ENCODE assay signal across 28 cellular contexts in the genomic region with DNA sequence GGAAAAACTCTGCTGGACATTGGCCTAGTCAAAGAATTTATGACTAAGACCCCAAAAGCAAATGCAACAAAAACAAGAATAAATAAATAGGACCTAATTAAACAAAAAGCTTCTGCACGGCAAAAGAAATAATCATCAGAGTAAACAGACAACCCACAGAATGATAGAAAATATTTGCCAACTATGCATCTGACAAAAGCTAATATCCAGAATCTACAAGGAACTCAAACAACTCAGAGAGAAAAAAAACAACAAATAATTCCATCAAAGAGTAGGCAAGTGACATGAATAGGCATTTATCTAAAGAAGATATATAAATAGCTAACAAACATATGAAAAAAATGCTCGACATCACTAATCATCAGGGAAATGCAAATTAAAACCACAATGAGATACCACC.
"Had no signal": no experiment of that assay in that cellular context is flagged by ENCODE, and none has a peak within 500 bp of the region (broad histone marks: within the 10 kb centered on the region; RNA-seq: fewer than 3 reads in every experiment).

No MANE protein-coding gene starts in this region.

- FAIRE-seq: endometrium, frontal cortex, kidney had no signal

- H3K27ac ChIP-seq: colonic mucosa, epithelial cell of prostate, esophagus squamous epithelium, gastroesophageal sphincter, heart left ventricle, hepatocyte, left lung, lower lobe of right lung had no signal

- H2AFZ ChIP-seq: hepatocyte had no signal

- H3K4me3 ChIP-seq: colonic mucosa, esophagus squamous epithelium, gastroesophageal sphincter, heart left ventricle, hepatocyte, left lung, lower lobe of right lung had no signal

- H3K27me3 Mint-ChIP-seq: dendritic cell treated with granulocyte-macrophage colony-stimulating factor and Interleukin-4, amounts not matched to agents 40 ng/mL and 50 ng/mL, for 4 days had no signal

- H3K9me3 Mint-ChIP-seq: dendritic cell treated with granulocyte-macrophage colony-stimulating factor and Interleukin-4, amounts not matched to agents 40 ng/mL and 50 ng/mL, for 4 days had no signal

- H3K4me1 ChIP-seq: colonic mucosa, gastroesophageal sphincter, left lung, lower lobe of right lung had no signal

- H3K4me2 ChIP-seq: hepatocyte had no signal

- H3K9me3 ChIP-seq: colonic mucosa, esophagus squamous epithelium, gastroesophageal sphincter, heart left ventricle, left lung, lower lobe of right lung had no signal

- H3K4me3 Mint-ChIP-seq: dendritic cell treated with granulocyte-macrophage colony-stimulating factor and Interleukin-4, amounts not matched to agents 40 ng/mL and 50 ng/mL, for 4 days; effector memory CD8-positive, alpha-beta T cell; endodermal cell; immature natural killer cell; memory B cell; naive thymus-derived CD4-positive, alpha-beta T cell had no signal

- H3K4me1 Mint-ChIP-seq: immature natural killer cell; memory B cell; naive thymus-derived CD4-positive, alpha-beta T cell had no signal

- H3K27me3 ChIP-seq: colonic mucosa, esophagus squamous epithelium, gastroesophageal sphincter, heart left ventricle, hepatocyte, left lung had no signal

- H3K36me3 ChIP-seq: colonic mucosa, esophagus squamous epithelium, gastroesophageal sphincter, heart left ventricle, left lung, lower lobe of right lung had no signal

- ATAC-seq: effector memory CD8-positive, alpha-beta T cell; esophagus mucosa; gastroesophageal sphincter; heart left ventricle; left lung; left ventricle myocardium superior; lower lobe of right lung; naive thymus-derived CD4-positive, alpha-beta T cell had no signal

- H3K36me3 Mint-ChIP-seq: immature natural killer cell; memory B cell; naive thymus-derived CD4-positive, alpha-beta T cell had no signal

- DNase-seq: colonic mucosa; cortex of kidney; effector CD8-positive, alpha-beta T cell; effector memory CD8-positive, alpha-beta T cell; endodermal cell; erythroblast; esophagus squamous epithelium; foreskin fibroblast; heart left ventricle; hypothalamus; immature natural killer cell; islet precursor cell; kidney; kidney glomerular epithelial cell; left lung; left ventricle myocardium superior; lower lobe of right lung; mesendoderm; midbrain; naive thymus-derived CD4-positive, alpha-beta T cell had no signal

- H3K27ac Mint-ChIP-seq: dendritic cell treated with granulocyte-macrophage colony-stimulating factor and Interleukin-4, amounts not matched to agents 40 ng/mL and 50 ng/mL, for 4 days; effector memory CD8-positive, alpha-beta T cell; endodermal cell; immature natural killer cell; memory B cell; naive thymus-derived CD4-positive, alpha-beta T cell had no signal

- H3K79me2 ChIP-seq: hepatocyte had no signal
